Comparison of ENCODE assay signal across 1 cellular context in genomic region chr9:130900701-130901497, GRCh38.
A peak's percentile ranks its signal among the peaks of the same experiment; 100 is the strongest.
TF ChIP-seq lines count a peak whose summit lies in the region.

No MANE protein-coding gene starts in this region.

TF ChIP-seq in K562, 482 proteins besides CTCF, POLR2A, EP300 and RAD21:
- TF ChIP-seq ETS2 (tag; IDR thresholded peaks at IDR 0.05; ENCODE audit: borderline replicate concordance, poor library complexity, severe bottlenecking) = no peak
- TF ChIP-seq HMGXB4 (CRISPR knock-in tag; IDR thresholded peaks at IDR 0.05) = 0 out of 2 replicates have a peak, but pooled peaks have one; percentile 22
- no peak for TF ChIP-seq ARID1B (IDR thresholded peaks at IDR 0.05)
- no peak for TF ChIP-seq KDM5B (IDR thresholded peaks at IDR 0.05; ENCODE audit: insufficient replicate concordance, low read depth, low read length)
- no peak for TF ChIP-seq ELF4 (CRISPR knock-in tag; IDR thresholded peaks at IDR 0.05)
- TF ChIP-seq SREBF2 (CRISPR knock-in tag; IDR thresholded peaks at IDR 0.05) = no peak
- no peak for TF ChIP-seq ATF3 (IDR thresholded peaks at IDR 0.05)
- TF ChIP-seq ATF3 (CRISPR knock-in tag; conservative IDR thresholded peaks at IDR 0.05) = peak; percentile 62
